8 cellular contexts compared by ENCODE assay signal in the genomic region with DNA sequence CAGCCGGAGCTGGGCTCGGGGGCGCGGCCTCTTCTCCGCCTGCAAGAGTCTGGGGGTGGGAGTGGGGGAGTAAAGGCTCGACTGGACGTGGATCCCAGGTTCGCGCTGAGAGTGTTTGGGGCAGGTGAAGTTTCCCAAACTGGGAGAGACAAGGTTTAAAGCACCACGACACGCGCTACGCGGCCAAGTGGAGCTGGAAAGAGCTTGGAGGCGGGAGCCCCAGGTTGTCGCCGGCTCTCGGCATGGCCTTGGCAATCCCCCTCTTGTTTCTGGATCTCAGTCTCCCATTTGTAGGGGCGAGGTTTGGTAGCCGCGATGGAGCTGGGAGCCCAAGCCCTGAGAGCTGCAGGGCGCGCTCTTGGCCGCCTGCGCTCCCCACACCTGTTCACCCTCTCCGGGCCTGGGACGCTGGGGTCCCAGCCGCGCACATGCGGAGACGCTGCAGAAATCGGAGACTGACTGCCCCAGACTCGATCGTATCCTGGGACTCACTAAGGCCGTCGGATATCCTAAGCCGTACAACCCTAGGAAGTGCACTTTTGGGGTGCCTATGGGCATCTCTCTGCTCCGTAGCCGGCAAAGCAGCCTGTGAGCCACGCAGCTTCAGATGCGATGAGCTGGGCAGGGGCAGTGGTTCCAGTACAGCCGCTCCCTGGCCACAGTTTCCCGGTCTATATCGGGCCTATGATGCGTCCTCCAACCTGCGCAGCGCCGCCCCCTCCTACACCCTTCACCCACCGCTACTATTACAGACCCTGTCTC. TPM values are rescaled to one million over a fixed set of nuclear protein-coding genes. Genes with fewer than 3 reads are reported as not detected.
DNase-seq lines count a peak whose midpoint lies in the region; ATAC-seq and TF ChIP-seq lines count a peak whose summit lies in the region.

No MANE protein-coding gene starts in this region.

- no peak for TF ChIP-seq CTCF in BJ (IDR thresholded peaks at IDR 0.05; ENCODE audit: insufficient read depth, low read depth, low read length)

- H3K36me3 ChIP-seq in BJ (ENCODE audit: control insufficient read depth, insufficient read depth, low read length) (no peaks in the 10 kb centered on the region), H7 (replicated peaks; ENCODE audit: control insufficient read depth, insufficient read depth, low read length) (no peaks in the 10 kb centered on the region), rectal smooth muscle tissue (ENCODE audit: control insufficient read depth, insufficient read depth, low read length) (no peaks in the 10 kb centered on the region)

- peak overlapping the region; percentile 82 for H3K27ac ChIP-seq in rectal smooth muscle tissue (ENCODE audit: low read depth, low read length)

- CTCF ChIA-PET in BJ (lab: Yijun Ruan, JAX) = interaction anchor here (0.6 to 3.9 kb wide), 8 partner anchors 9 to 290 kb away, joined by 3 to 21 read pairs (median 4); no protein-coding TSS in a partner anchor

- no peak overlapping the region for H3K27ac Mint-ChIP-seq in activated T-cell treated with anti-CD3 and anti-CD28 coated beads, Interleukin-2, amount 50 U/mL, for 24 hours

- peaks cover 41% of the 10 kb centered on the region for H3K27me3 ChIP-seq in BJ (ENCODE audit: control insufficient read depth, insufficient read depth, low read length)
- peaks cover 54% of the 10 kb centered on the region for H3K27me3 ChIP-seq in H7 (ENCODE audit: control insufficient read depth, insufficient read depth, low read length)
- H3K27me3 ChIP-seq in rectal smooth muscle tissue (ENCODE audit: control insufficient read depth, insufficient read depth, low read length) = peaks cover 11% of the 10 kb centered on the region

- no peaks in the 10 kb centered on the region for H3K9me3 Mint-ChIP-seq in activated T-cell treated with anti-CD3 and anti-CD28 coated beads, Interleukin-2, amount 50 U/mL, for 24 hours

- DNase-seq in BJ (ENCODE audit: low read depth) (no peak), H7 (peak; percentile 79), left cardiac atrium (peak; percentile 41), DMS153 treated with DMSO at 0.1 percent for 48 hours (lab: John Stamatoyannopoulos, UW; ENCODE audit: unreplicated experiment) (no peak), superior temporal gyrus (ENCODE audit: extremely low spot score) (no peak), NCI-H2081 treated with DMSO at 0.1 percent for 48 hours (lab: John Stamatoyannopoulos, UW) (no peak)
- peak; percentile 43 for DNase-seq in activated T-cell treated with anti-CD3 and anti-CD28 coated beads, Interleukin-2, amount 50 U/mL, for 24 hours

- no peaks in the 10 kb centered on the region for H3K36me3 Mint-ChIP-seq in activated T-cell treated with anti-CD3 and anti-CD28 coated beads, Interleukin-2, amount 50 U/mL, for 24 hours (ENCODE audit: low read depth)

- peaks cover 27% of the 10 kb centered on the region for H3K27me3 Mint-ChIP-seq in activated T-cell treated with anti-CD3 and anti-CD28 coated beads, Interleukin-2, amount 50 U/mL, for 24 hours

- POLR2A ChIA-PET in BJ (lab: Charles Lee) = no interaction called here

- H3K4me1 Mint-ChIP-seq in activated T-cell treated with anti-CD3 and anti-CD28 coated beads, Interleukin-2, amount 50 U/mL, for 24 hours (ENCODE audit: low read depth) = peaks cover 17% of the 10 kb centered on the region

- H3K4me3 Mint-ChIP-seq in activated T-cell treated with anti-CD3 and anti-CD28 coated beads, Interleukin-2, amount 50 U/mL, for 24 hours = peak overlapping the region; percentile 71

- ATAC-seq in left cardiac atrium = peak; percentile 41 to 48

- H3K9ac ChIP-seq in rectal smooth muscle tissue (ENCODE audit: low read length) = peak overlapping the region; percentile 30

- H3K4me1 ChIP-seq in rectal smooth muscle tissue (ENCODE audit: control insufficient read depth, insufficient read depth, low read length) = peaks cover 17% of the 10 kb centered on the region

- H3K4me3 ChIP-seq in BJ (ENCODE audit: low read depth, low read length) = peak overlapping the region; percentile 42
- H3K4me3 ChIP-seq in H7 (ENCODE audit: insufficient read depth, low read depth, low read length) = peak overlapping the region; percentile 54
- H3K4me3 ChIP-seq in rectal smooth muscle tissue (ENCODE audit: low read length) = peak overlapping the region; percentile 80

- intact Hi-C loops in left cardiac atrium (cut with DNase I) = loop anchor here (1.0 to 5.0 kb wide), 3 partner anchors 35 to 94 kb away; no protein-coding TSS in a partner anchor

RNA-seq across cellular contexts. Expression of gene TMOD1, which starts 0.9 kb away (rescaled TPM):
- polyA plus RNA-seq in BJ (2011; rRNA removed) = 0.06 and 0.15 TPM in 2 replicates
- 0.14 and 0.31 TPM in 2 replicates for polyA minus RNA-seq in BJ (2011; rRNA and poly(A)+ RNA removed)
- 0.52 and 1.9 TPM in 2 replicates for total RNA-seq in H7 (2014; rRNA removed; shearing (Covaris generic))
- 100 to 1,000 TPM; 142 to 149 TPM for total RNA-seq in left cardiac atrium

Comparison
In these comparisons a context has a peak if more than half of its experiments do, and no peak if none do; other contexts are left out.
1. DNase-seq: peak in H7 (single experiment), activated T-cell treated with anti-CD3 and anti-CD28 coated beads, Interleukin-2, amount 50 U/mL, for 24 hours (single experiment) and left cardiac atrium (single experiment); none in BJ (single experiment), DMS153 treated with DMSO at 0.1 percent for 48 hours (single experiment), superior temporal gyrus (single experiment) and NCI-H2081 treated with DMSO at 0.1 percent for 48 hours (single experiment).
2. RNA of gene TMOD1, which starts 0.9 kb away (total RNA-seq): 142 to 149 TPM in left cardiac atrium; 0.52 to 1.9 TPM in H7; every median in the first group is over 10 times any median in the second.
3. Peak in every context shown above with its lines, with median percentiles within 50 percentile points of each other: H3K4me3 ChIP-seq.